ENCODE assay signal across 9 cellular contexts in genomic region chr22:41596776-41597634, GRCh38. TPM values are rescaled to one million over a fixed set of nuclear protein-coding genes. Genes with fewer than 3 reads are reported as not detected.
DNase-seq lines count a peak whose midpoint lies in the region; ATAC-seq and TF ChIP-seq lines count a peak whose summit lies in the region.
"Had no signal": no experiment of that assay in that cellular context is flagged by ENCODE, and none has a peak within 500 bp of the region (broad histone marks: within the 10 kb centered on the region; RNA-seq: fewer than 3 reads in every experiment).

No MANE protein-coding gene starts in this region.

- no peaks in the 10 kb centered on the region for H3K27me3 Mint-ChIP-seq in activated naive CD4-positive, alpha-beta T cell treated with anti-CD3 and anti-CD28 coated beads, Interleukin-2, amount 10 ng/mL, durations not matched to agents 7 days and 5 days

- H3K36me3 Mint-ChIP-seq in activated naive CD4-positive, alpha-beta T cell treated with anti-CD3 and anti-CD28 coated beads, Interleukin-2, amount 10 ng/mL, durations not matched to agents 7 days and 5 days: peaks cover 13% of the 10 kb centered on the region

- TF ChIP-seq EP300 in ovary (IDR thresholded peaks at IDR 0.05): no peak

- TF ChIP-seq POLR2A in ovary (IDR thresholded peaks at IDR 0.05): no peak

- ATAC-seq in HG03135 (IDR thresholded peaks at IDR 0.05; ENCODE audit: unreplicated experiment) (no peak), GM21723 (IDR thresholded peaks at IDR 0.05; ENCODE audit: unreplicated experiment) (no peak)

- no peak overlapping the region for H3K4me3 Mint-ChIP-seq in activated naive CD4-positive, alpha-beta T cell treated with anti-CD3 and anti-CD28 coated beads, Interleukin-2, amount 10 ng/mL, durations not matched to agents 7 days and 5 days

- H3K4me3 ChIP-seq in AG04449 (ENCODE audit: low read depth, low read length): no peak overlapping the region
- H3K4me3 ChIP-seq in GM06990 (replicated peaks; ENCODE audit: low read depth, low read length): no peak overlapping the region
- no peak overlapping the region for H3K4me3 ChIP-seq in ovary

- peaks cover 18% of the 10 kb centered on the region for H3K4me1 ChIP-seq in ovary (ENCODE audit: insufficient read depth)

- H3K9me3 Mint-ChIP-seq in activated naive CD4-positive, alpha-beta T cell treated with anti-CD3 and anti-CD28 coated beads, Interleukin-2, amount 10 ng/mL, durations not matched to agents 7 days and 5 days: no peaks in the 10 kb centered on the region

- H3K27me3 ChIP-seq in GM06990 (replicated peaks; ENCODE audit: control insufficient read depth, insufficient read depth, low read length) (no peaks in the 10 kb centered on the region), ovary (no peaks in the 10 kb centered on the region)

- CTCF ChIA-PET in AG04449 (lab: Yijun Ruan, JAX): interaction anchor here (0.7 to 3.7 kb wide), 33 partner anchors 9 to 193 kb away, joined by 3 to 49 read pairs (median 7); partner anchors contain the start of genes CSDC2, POLR3H and XRCC6
- CTCF ChIA-PET in activated naive CD4-positive, alpha-beta T cell treated with anti-CD3 and anti-CD28 coated beads, Interleukin-2, amount 10 ng/mL, durations not matched to agents 7 days and 5 days (lab: Charles Lee): interaction anchor here (0.7 to 2.4 kb wide), 12 partner anchors 8 to 193 kb away, joined by 3 to 10 read pairs (median 4); partner anchors contain the start of genes PMM1 and POLR3H

- 32 to 42% (median 41%) methylated on average over 13 of the region's 13 CpGs for WGBS in ovary, 3 donors

- H3K9me3 ChIP-seq in ovary: no peaks in the 10 kb centered on the region

- peak; percentile 94 for TF ChIP-seq CTCF in AG04449 (IDR thresholded peaks at IDR 0.05; ENCODE audit: insufficient read depth, low read length, missing control alignments)
- TF ChIP-seq CTCF in GM06990 (IDR thresholded peaks at IDR 0.05; ENCODE audit: insufficient read depth, low read length, poor library complexity, severe bottlenecking): peak; percentile 64
- TF ChIP-seq CTCF in ovary (IDR thresholded peaks at IDR 0.05): peak; percentile 69 to 90 (median 82)

- H3K27ac Mint-ChIP-seq in activated naive CD4-positive, alpha-beta T cell treated with anti-CD3 and anti-CD28 coated beads, Interleukin-2, amount 10 ng/mL, durations not matched to agents 7 days and 5 days: no peak overlapping the region

- peak overlapping the region; percentile 62 to 65 for H3K27ac ChIP-seq in ovary

- intact Hi-C loops in ovary (cut with DNase I): loop anchor here in 3 of 4 donors (5.0 to 10.0 kb wide), 3 partner anchors 52 to 195 kb away; partner anchors contain the start of gene POLR3H (in 3 of the 3)

- DNase-seq in AG04449 (ENCODE audit: low read depth, low spot score) (no peak), GM06990 (ENCODE audit: extremely low read depth, insufficient read length) (peak; percentile 39), NCI-H510A treated with DMSO at 0.1 percent for 48 hours (lab: John Stamatoyannopoulos, UW) (peak; percentile 56), glomerular visceral epithelial cell (ENCODE audit: extremely low spot score) (peak; percentile 38), ovary (peak; percentile 69 to 82 (median 76))
- peak; percentile 63 for DNase-seq in activated naive CD4-positive, alpha-beta T cell treated with anti-CD3 and anti-CD28 coated beads, Interleukin-2, amount 10 ng/mL, durations not matched to agents 7 days and 5 days

- POLR2A ChIA-PET in AG04449 (lab: Yijun Ruan, JAX): no interaction called here

- H3K4me1 Mint-ChIP-seq in activated naive CD4-positive, alpha-beta T cell treated with anti-CD3 and anti-CD28 coated beads, Interleukin-2, amount 10 ng/mL, durations not matched to agents 7 days and 5 days: no peaks in the 10 kb centered on the region

- peaks cover 10% of the 10 kb centered on the region for H3K36me3 ChIP-seq in GM06990 (ENCODE audit: control insufficient read depth, insufficient read depth, low read length)
- no peaks in the 10 kb centered on the region for H3K36me3 ChIP-seq in ovary

RNA-seq across cellular contexts. Expression of gene PMM1, which starts 7.4 kb away (rescaled TPM):
- 10 to 100 TPM; 40.5 to 68.6 (median 55.7) TPM for total RNA-seq in ovary
- polyA plus RNA-seq in ovary: 10 to 100 TPM; 19.9 to 76.6 TPM

RNA-seq across cellular contexts. Expression of gene DESI1, which starts 23.8 kb away (rescaled TPM):
- 10 to 100 TPM; 15.4 to 34.5 (median 22.8) TPM for total RNA-seq in ovary
- polyA plus RNA-seq in ovary: 10 to 100 TPM; 10.8 to 26.9 TPM

RNA-seq across cellular contexts. Expression of gene XRCC6, which starts 24.1 kb away (rescaled TPM):
- total RNA-seq in ovary: 100 to 1,000 TPM; 147 to 239 (median 200) TPM
- polyA plus RNA-seq in ovary: 100 to 1,000 TPM; 165 to 380 TPM

RNA-seq across cellular contexts. Expression of gene CSDC2, which starts 36.2 kb away (rescaled TPM):
- 100 to 1,000 TPM in 4 of 7 donors, 10 to 100 TPM in 3; 56.9 to 209 (median 101) TPM for total RNA-seq in ovary
- 100 to 1,000 TPM in 1 of 2 donors, 1 to 10 TPM in 1; 2.5 to 151 TPM for polyA plus RNA-seq in ovary
- total RNA-seq: mononuclear cell had no signal

RNA-seq across cellular contexts. Expression of gene POLR3H, which starts 52.7 kb away (rescaled TPM):
- total RNA-seq in ovary: 10 to 100 TPM; 17.2 to 84.6 (median 52.9) TPM
- 10 to 100 TPM; 15.7 to 34.1 TPM for polyA plus RNA-seq in ovary
